ENCODE assay signal across 1 cellular context in genomic region chr21:45140346-45140940, GRCh38.
TF ChIP-seq lines count a peak whose summit lies in the region.

No MANE protein-coding gene starts in this region.

TF ChIP-seq in HepG2, 621 proteins besides CTCF, POLR2A, EP300 and RAD21 (continued from another document and continues in another):
- TF ChIP-seq NR1H2 (CRISPR knock-in tag; IDR thresholded peaks at IDR 0.05; ENCODE audit: borderline replicate concordance, low read depth), result no peak
- TF ChIP-seq NCOR1 (IDR thresholded peaks at IDR 0.05; ENCODE audit: borderline replicate concordance, low read length), result no peak
- TF ChIP-seq LCORL (IDR thresholded peaks at IDR 0.05), result no peak
- TF ChIP-seq LCORL (CRISPR knock-in tag; IDR thresholded peaks at IDR 0.05), result no peak
- no peak for TF ChIP-seq PLSCR1 (CRISPR knock-in tag; IDR thresholded peaks at IDR 0.05; ENCODE audit: borderline replicate concordance)
- no peak for TF ChIP-seq ZNF441 (CRISPR knock-in tag; IDR thresholded peaks at IDR 0.05; ENCODE audit: borderline replicate concordance)
- no peak for TF ChIP-seq ATF1 (CRISPR knock-in tag; IDR thresholded peaks at IDR 0.05)
- no peak for TF ChIP-seq TEF (CRISPR knock-in tag; IDR thresholded peaks at IDR 0.05)
- TF ChIP-seq E2F1 (CRISPR knock-in tag; IDR thresholded peaks at IDR 0.05), result no peak
- TF ChIP-seq BRD4 (CRISPR knock-in tag; IDR thresholded peaks at IDR 0.05), result no peak
- no peak for TF ChIP-seq GABPB1 (CRISPR knock-in tag; IDR thresholded peaks at IDR 0.05)
- no peak for TF ChIP-seq ARID3A (IDR thresholded peaks at IDR 0.05; ENCODE audit: low read depth, low read length)
- TF ChIP-seq SOX13 (IDR thresholded peaks at IDR 0.05), result no peak
- TF ChIP-seq SOX13 (CRISPR knock-in tag; conservative IDR thresholded peaks at IDR 0.05 in 1 of 2, IDR thresholded peaks at IDR 0.05 in 1 of 2), result peak in 1 of 2 experiments; percentile 26; a peak in 1 of 4 replicates
- TF ChIP-seq ZMAT3 (CRISPR knock-in tag; conservative IDR thresholded peaks at IDR 0.05), result no peak
- no peak for TF ChIP-seq ZNF580 (CRISPR knock-in tag; IDR thresholded peaks at IDR 0.05; ENCODE audit: borderline replicate concordance, low read depth)
- TF ChIP-seq FOXK1 (CRISPR knock-in tag; IDR thresholded peaks at IDR 0.05; ENCODE audit: borderline replicate concordance, low read depth), result no peak
- no peak for TF ChIP-seq GMEB2 (CRISPR knock-in tag; IDR thresholded peaks at IDR 0.05; ENCODE audit: low read depth)
- 0 out of 2 replicates have a peak, but pooled peaks have one; percentile 21 for TF ChIP-seq TARDBP (CRISPR knock-in tag; IDR thresholded peaks at IDR 0.05)
- no peak for TF ChIP-seq PHF8 (CRISPR knock-in tag; IDR thresholded peaks at IDR 0.05)
- TF ChIP-seq ZNF646 (CRISPR knock-in tag; IDR thresholded peaks at IDR 0.05), result peak; percentile 90
- TF ChIP-seq SOX5 (CRISPR knock-in tag; IDR thresholded peaks at IDR 0.05; ENCODE audit: borderline replicate concordance), result 0 out of 2 replicates have a peak, but pooled peaks have one; percentile 10
- no peak for TF ChIP-seq KAT2B (IDR thresholded peaks at IDR 0.05; ENCODE audit: borderline replicate concordance, low read depth, low read length)
- TF ChIP-seq ZHX1 (CRISPR knock-in tag; IDR thresholded peaks at IDR 0.05; ENCODE audit: low read depth), result no peak
- TF ChIP-seq ZNF770 (CRISPR knock-in tag; IDR thresholded peaks at IDR 0.05), result no peak
- 0 out of 2 replicates have a peak, but pooled peaks have one; percentile 11 for TF ChIP-seq ZBTB33 (CRISPR knock-in tag; IDR thresholded peaks at IDR 0.05)
- peak; percentile 11; the same call in 1 of the 2 replicates for TF ChIP-seq ZFY (CRISPR knock-in tag; IDR thresholded peaks at IDR 0.05)
- TF ChIP-seq ZNF792 (CRISPR knock-in tag; IDR thresholded peaks at IDR 0.05), result no peak
- TF ChIP-seq TBL1XR1 (IDR thresholded peaks at IDR 0.05; ENCODE audit: borderline replicate concordance, low read length, partially characterized antibody), result no peak
- TF ChIP-seq ZNF574 (CRISPR knock-in tag; IDR thresholded peaks at IDR 0.05), result 0 out of 2 replicates have a peak, but pooled peaks have one; percentile 20
- TF ChIP-seq REL (CRISPR knock-in tag; conservative IDR thresholded peaks at IDR 0.05), result no peak
- TF ChIP-seq NR2F2 (IDR thresholded peaks at IDR 0.05; ENCODE audit: borderline replicate concordance, low read depth), result no peak
- no peak for TF ChIP-seq TBX3 (IDR thresholded peaks at IDR 0.05; ENCODE audit: borderline replicate concordance)
- no peak for TF ChIP-seq CBX1 (IDR thresholded peaks at IDR 0.05; ENCODE audit: low read depth)
